In the genomic region with DNA sequence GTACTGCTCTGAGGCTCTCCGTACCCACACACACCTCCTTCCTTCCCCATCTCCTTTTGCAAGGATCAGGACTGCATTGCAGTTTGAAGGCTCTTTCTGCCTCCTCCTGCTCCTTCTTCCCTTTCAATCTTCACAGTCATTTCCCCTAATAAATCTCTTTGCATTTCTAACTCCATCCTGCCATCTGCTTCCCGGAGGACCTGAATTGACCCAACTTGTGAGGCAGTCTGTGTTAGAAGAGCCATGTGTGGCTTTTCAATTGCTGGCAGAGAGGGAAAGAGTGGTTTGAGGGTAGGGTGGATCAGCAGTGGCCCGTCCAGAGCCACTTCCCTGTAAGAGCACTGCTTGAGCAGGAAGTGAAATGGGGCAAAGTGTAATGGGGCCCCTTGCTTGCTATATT, we compare ENCODE assay signal across 11 cellular contexts.
"Had no signal": no experiment of that assay in that cellular context is flagged by ENCODE, and none has a peak within 500 bp of the region (broad histone marks: within the 10 kb centered on the region; RNA-seq: fewer than 3 reads in every experiment).

No MANE protein-coding gene starts in this region.

- H3K9me3 ChIP-seq: tibial artery had no signal

- H3K36me3 ChIP-seq: gastroesophageal sphincter, right atrium auricular region, tibial artery, vagina had no signal

- H3K27ac ChIP-seq: gastroesophageal sphincter, hepatocyte, right atrium auricular region, tibial artery, vagina had no signal

- H3K27me3 ChIP-seq: gastroesophageal sphincter, hepatocyte, right atrium auricular region, tibial artery, vagina had no signal

- H3K4me3 ChIP-seq: gastroesophageal sphincter, hepatocyte, right atrium auricular region, tibial artery, vagina had no signal

- DNase-seq: activated CD4-positive, CD25-positive, alpha-beta regulatory T cell treated with anti-CD3 and anti-CD28 coated beads, Interleukin-2, amount 50 U/mL, for 72 hours; activated naive CD4-positive, alpha-beta T cell treated with anti-CD3 and anti-CD28 coated beads, Interleukin-2, amount 50 U/mL, for 16 hours; activated T-cell treated with anti-CD3 and anti-CD28 coated beads, Interleukin-2, amount 50 U/mL, for 1 hour; naive thymus-derived CD8-positive, alpha-beta T cell; stimulated activated CD4-positive, alpha-beta T cell treated with anti-CD3 and anti-CD28 coated beads, Interleukin-2, amount 100 ng/mL, for 48 hours had no signal

- ATAC-seq: gastroesophageal sphincter; naive thymus-derived CD8-positive, alpha-beta T cell; stimulated activated memory B cell treated with anti-CD40 and anti-IgM and Interleukin-4, amounts not matched to agents 10 μg/mL and 1 μg/mL and 100 μg/mL, for 72 hours had no signal
